In genomic region chr3:40623567-40623966, GRCh38 we compare ENCODE assay signal across 1 cellular context.
A peak's percentile ranks its signal among the peaks of the same experiment; 100 is the strongest.
TF ChIP-seq lines count a peak whose summit lies in the region.

No MANE protein-coding gene starts in this region.

TF ChIP-seq in GM12878, 131 proteins besides CTCF, POLR2A, EP300 and RAD21 (continued from another document):
- TF ChIP-seq IRF5 (IDR thresholded peaks at IDR 0.05; ENCODE audit: borderline replicate concordance) (no peak), PAX5 (IDR thresholded peaks at IDR 0.05; ENCODE audit: borderline replicate concordance, low read depth, low read length) (0 out of 2 replicates have a peak, but pooled peaks have one; percentile 17), BRCA1 (IDR thresholded peaks at IDR 0.05; ENCODE audit: low read depth, low read length) (no peak), PKNOX1 (IDR thresholded peaks at IDR 0.05) (no peak), SUZ12 (IDR thresholded peaks at IDR 0.05; ENCODE audit: unreplicated experiment) (no peak)
TF ChIP-seq in GM12878: peak in this region for 5.
